ENCODE assay signal across 1 cellular context in genomic region chr3:115100172-115100571, GRCh38.
TF ChIP-seq lines count a peak whose summit lies in the region.

No MANE protein-coding gene starts in this region.

TF ChIP-seq in HEK293, 187 proteins besides CTCF, POLR2A, EP300 and RAD21 (continued from another document and continues in another):
- TF ChIP-seq ZNF639 (tag by site-specific recombination; IDR thresholded peaks at IDR 0.05): no peak
- TF ChIP-seq FEZF1 (tag by site-specific recombination; IDR thresholded peaks at IDR 0.05): peak; percentile 32; the same call in 1 of the 2 replicates
- TF ChIP-seq ZNF510 (tag by site-specific recombination; IDR thresholded peaks at IDR 0.05; ENCODE audit: insufficient replicate concordance): no peak
- TF ChIP-seq ZBTB8A (tag by site-specific recombination; IDR thresholded peaks at IDR 0.05): no peak
- TF ChIP-seq ZNF138 (tag by site-specific recombination; IDR thresholded peaks at IDR 0.05; ENCODE audit: borderline replicate concordance): no peak
- TF ChIP-seq ZNF280D (tag by site-specific recombination; IDR thresholded peaks at IDR 0.05): no peak
- no peak for TF ChIP-seq GFI1B (tag by site-specific recombination; IDR thresholded peaks at IDR 0.05)
- TF ChIP-seq ZNF792 (tag by site-specific recombination; IDR thresholded peaks at IDR 0.05): no peak
- TF ChIP-seq MZF1 (tag by site-specific recombination; IDR thresholded peaks at IDR 0.05; ENCODE audit: borderline replicate concordance): no peak
- no peak for TF ChIP-seq ZNF629 (tag by site-specific recombination; IDR thresholded peaks at IDR 0.05)
- no peak for TF ChIP-seq ZBTB49 (tag by site-specific recombination; IDR thresholded peaks at IDR 0.05; ENCODE audit: low read depth)
- TF ChIP-seq ZNF132 (tag by site-specific recombination; IDR thresholded peaks at IDR 0.05; ENCODE audit: borderline replicate concordance): no peak
- TF ChIP-seq KLF16 (tag by site-specific recombination; IDR thresholded peaks at IDR 0.05): 0 out of 2 replicates have a peak, but pooled peaks have one; percentile 28
- no peak for TF ChIP-seq ZNF701 (tag by site-specific recombination; IDR thresholded peaks at IDR 0.05)
- no peak for TF ChIP-seq ZSCAN18 (tag by site-specific recombination; IDR thresholded peaks at IDR 0.05)
- no peak for TF ChIP-seq ZFHX2 (tag by site-specific recombination; conservative IDR thresholded peaks at IDR 0.05)
- peak; percentile 76; the same call in 1 of the 2 replicates for TF ChIP-seq TRIM28 (IDR thresholded peaks at IDR 0.05; ENCODE audit: borderline replicate concordance, low read length)
- TF ChIP-seq ZBTB11 (tag by site-specific recombination; conservative IDR thresholded peaks at IDR 0.05; ENCODE audit: low read depth): no peak
- no peak for TF ChIP-seq ZNF248 (tag by site-specific recombination; IDR thresholded peaks at IDR 0.05)
- no peak for TF ChIP-seq ZNF837 (tag by site-specific recombination; IDR thresholded peaks at IDR 0.05)
- TF ChIP-seq KLF8 (tag by site-specific recombination; IDR thresholded peaks at IDR 0.05): no peak
- TF ChIP-seq ZNF521 (tag by site-specific recombination; IDR thresholded peaks at IDR 0.05): no peak
- TF ChIP-seq ZNF548 (tag by site-specific recombination; IDR thresholded peaks at IDR 0.05): no peak
- no peak for TF ChIP-seq PRDM2 (tag by site-specific recombination; IDR thresholded peaks at IDR 0.05; ENCODE audit: borderline replicate concordance)
- TF ChIP-seq ELK4 (IDR thresholded peaks at IDR 0.05; ENCODE audit: borderline replicate concordance, low read depth, low read length): no peak
- no peak for TF ChIP-seq ZNF423 (tag by site-specific recombination; IDR thresholded peaks at IDR 0.05)
- TF ChIP-seq ZBTB48 (tag by site-specific recombination; IDR thresholded peaks at IDR 0.05): no peak
- TF ChIP-seq ZNF549 (tag by site-specific recombination; IDR thresholded peaks at IDR 0.05): no peak
- no peak for TF ChIP-seq ZNF76 (tag by site-specific recombination; IDR thresholded peaks at IDR 0.05; ENCODE audit: borderline replicate concordance, low read depth)
- no peak for TF ChIP-seq ZNF362 (tag by site-specific recombination; IDR thresholded peaks at IDR 0.05)
- peak; percentile 38; the same call in 1 of the 2 replicates for TF ChIP-seq ZBTB21 (tag by site-specific recombination; IDR thresholded peaks at IDR 0.05)
- TF ChIP-seq ZSCAN5A (tag by site-specific recombination; IDR thresholded peaks at IDR 0.05): no peak
